9 cellular contexts compared by ENCODE assay signal in the genomic region with DNA sequence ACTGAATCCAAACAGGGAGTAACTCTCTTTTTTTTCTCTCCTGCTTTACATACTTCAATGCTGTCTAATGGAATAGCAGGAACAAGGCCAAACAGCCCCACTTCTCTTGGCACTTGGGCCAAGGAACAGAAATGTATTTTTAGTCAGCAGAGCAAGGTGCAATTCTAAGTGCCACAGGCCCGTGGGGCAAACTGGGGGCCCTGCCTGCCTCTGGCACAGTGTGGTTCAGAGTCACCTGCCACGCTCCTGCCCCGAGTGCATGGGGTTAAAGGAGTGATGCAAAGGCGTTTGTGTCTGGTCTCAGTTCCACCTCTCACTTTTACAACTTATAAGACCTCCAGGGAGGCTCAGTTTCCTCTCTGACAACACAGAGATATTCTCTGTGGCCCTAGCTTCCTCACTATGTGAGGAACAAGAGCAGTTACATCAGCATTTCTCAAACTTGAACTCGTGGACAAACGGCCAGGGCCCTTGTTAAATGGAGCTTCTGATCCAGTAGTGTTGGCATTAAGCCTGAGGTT. TPM values are rescaled to one million over a fixed set of nuclear protein-coding genes. Genes with fewer than 3 reads are reported as not detected.
DNase-seq lines count a peak whose midpoint lies in the region; ATAC-seq, FAIRE-seq and TF ChIP-seq lines count a peak whose summit lies in the region.
"Had no signal": no experiment of that assay in that cellular context is flagged by ENCODE, and none has a peak within 500 bp of the region (broad histone marks: within the 10 kb centered on the region; RNA-seq: fewer than 3 reads in every experiment).

No MANE protein-coding gene starts in this region.

- POLR2A ChIA-PET in HepG2 (lab: Yijun Ruan, JAX): interaction anchor here (1.6 kb wide), 1 partner anchor 31 kb away, joined by 4 read pairs; no protein-coding TSS in a partner anchor

- no peak for TF ChIP-seq CTCF in right lobe of liver (IDR thresholded peaks at IDR 0.05)
- no peak for TF ChIP-seq CTCF in HepG2 (CRISPR knock-in tag; IDR thresholded peaks at IDR 0.05)

- no peaks in the 10 kb centered on the region for H4K20me1 ChIP-seq in HepG2 (ENCODE audit: insufficient read depth, low read length)

- H3K9me3 ChIP-seq in right lobe of liver (no peaks in the 10 kb centered on the region), HepG2 (ENCODE audit: low read length) (no peaks in the 10 kb centered on the region)

- no peak overlapping the region for H2AFZ ChIP-seq in HepG2 (ENCODE audit: low read length)

- no peak overlapping the region for H3K9ac ChIP-seq in HepG2 (ENCODE audit: insufficient read depth, low read depth, low read length)

- H3K27me3 ChIP-seq in right lobe of liver (no peaks in the 10 kb centered on the region), HepG2 (ENCODE audit: control insufficient read depth in 1 of 2, insufficient read depth in 2 of 2, low read length in 2 of 2) (no peaks in the 10 kb centered on the region), layer of hippocampus (ENCODE audit: control insufficient read depth, insufficient read depth, low read length) (no peaks in the 10 kb centered on the region)

- ATAC-seq in right lobe of liver (peak; percentile 15 to 21 (median 18)), HepG2 (no peak), SK-N-SH treated with all-trans-retinoic acid at 6 μM for 48 hours (peak; percentile 38), GM21515 (IDR thresholded peaks at IDR 0.05; ENCODE audit: unreplicated experiment) (no peak), sciatic nerve (no peak)

- peaks cover 2% of the 10 kb centered on the region for H3K79me2 ChIP-seq in HepG2 (ENCODE audit: insufficient read depth, low read length)

- no peak overlapping the region for H3K4me2 ChIP-seq in HepG2 (ENCODE audit: low read depth, low read length)

- DNase-seq in right lobe of liver (no peak), HepG2 (ENCODE audit: low spot score) (no peak), sciatic nerve (ENCODE audit: low spot score) (no peak), H4 (ENCODE audit: low spot score) (no peak)
- DNase-seq in stimulated activated CD4-positive, alpha-beta T cell treated with anti-CD3 and anti-CD28 coated beads, Interleukin-4, amount 100 ng/mL, for 24 hours: no peak
- DNase-seq: stimulated activated naive CD4-positive, alpha-beta T cell had no signal

- WGBS in right lobe of liver (ENCODE audit: insufficient coverage, low coverage, low lambda C conversion rate, missing lambda C conversion rate): 30% methylated on average over 6 of the region's 6 CpGs
- 93% methylated on average over 4 of the region's 6 CpGs for WGBS in HepG2 (ENCODE audit: low lambda C conversion rate)

- no TSS peak for BruUV-seq in HepG2 (replicated peaks; lab: Mats Ljungman, UMichigan)

- in situ Hi-C loops in HepG2 (cut with HindIII; ENCODE audit: extremely low pct_ligation_motif_present, low pct_unique_long_range_greater_than_20kb): no loop called here

- H3K4me1 ChIP-seq in right lobe of liver (peaks cover 0 to 55% (median 12%) of the 10 kb centered on the region in 4 donors), HepG2 (ENCODE audit: insufficient read depth, low read length) (peaks cover 15% of the 10 kb centered on the region)

- no peak for TF ChIP-seq RAD21 in HepG2 (CRISPR knock-in tag; IDR thresholded peaks at IDR 0.05)

- no peak overlapping the region for H3K4me3 ChIP-seq in right lobe of liver
- no peak overlapping the region for H3K4me3 ChIP-seq in HepG2 (replicated peaks in 1 of 3; ENCODE audit: insufficient read depth in 1 of 3, low read depth in 2 of 3, low read length in 3 of 3)

- peak overlapping the region in 1 of 3 donors; percentile 12 for H3K27ac ChIP-seq in right lobe of liver
- H3K27ac ChIP-seq in HepG2 (ENCODE audit: extremely low read length, insufficient read depth, low read length): no peak overlapping the region
- peak overlapping the region; percentile 60 for H3K27ac ChIP-seq in layer of hippocampus (ENCODE audit: low read depth, low read length)

- CTCF ChIA-PET in HepG2 (lab: Yijun Ruan, JAX; ENCODE audit: low intra/inter-chr PET ratio, low total read pairs): no interaction called here

- no peak for FAIRE-seq in HepG2 (lab: Jason Lieb, UNC)

- intact Hi-C loops in right lobe of liver (cut with DNase I): no loop called here
- intact Hi-C loops in HepG2 (cut with micrococcal nuclease; ENCODE audit: unreplicated experiment): no loop called here
- intact Hi-C loops in sciatic nerve (cut with DNase I): no loop called here

- H3K36me3 ChIP-seq in right lobe of liver (no peaks in the 10 kb centered on the region), HepG2 (replicated peaks in 1 of 2; ENCODE audit: control insufficient read depth in 1 of 2, insufficient read depth in 2 of 2, low read length in 2 of 2) (peaks cover 4 to 44% of the 10 kb centered on the region in 2 experiments; a peak in 4 of 5 replicates)

- TF ChIP-seq EP300 in HepG2 (IDR thresholded peaks at IDR 0.05; ENCODE audit: low read depth in 2 of 2, low read length in 2 of 2) (no peak), HepG2 (CRISPR knock-in tag; IDR thresholded peaks at IDR 0.05; ENCODE audit: borderline replicate concordance) (no peak)

- no peak for TF ChIP-seq POLR2A in right lobe of liver (IDR thresholded peaks at IDR 0.05)
- no peak for TF ChIP-seq POLR2A in HepG2 (IDR thresholded peaks at IDR 0.05; ENCODE audit: insufficient read depth in 1 of 2, low read depth in 2 of 2, low read length in 2 of 2)

TF ChIP-seq in HepG2, 621 proteins besides CTCF, POLR2A, EP300 and RAD21 (continues in another document):
- TF ChIP-seq TBP (CRISPR knock-in tag; IDR thresholded peaks at IDR 0.05) (no peak), ZNF567 (CRISPR knock-in tag; IDR thresholded peaks at IDR 0.05; ENCODE audit: borderline replicate concordance) (no peak), ZNF234 (CRISPR knock-in tag; conservative IDR thresholded peaks at IDR 0.05) (no peak), RNF2 (conservative IDR thresholded peaks at IDR 0.05; ENCODE audit: low read depth) (no peak)

TF ChIP-seq in SK-N-SH treated with all-trans-retinoic acid at 6 μM for 48 hours, 23 proteins besides CTCF, POLR2A, EP300 and RAD21:
- peak; percentile 46 for TF ChIP-seq ISL1 (CRISPR knock-in tag; IDR thresholded peaks at IDR 0.05)
- TF ChIP-seq, protein P1, sequence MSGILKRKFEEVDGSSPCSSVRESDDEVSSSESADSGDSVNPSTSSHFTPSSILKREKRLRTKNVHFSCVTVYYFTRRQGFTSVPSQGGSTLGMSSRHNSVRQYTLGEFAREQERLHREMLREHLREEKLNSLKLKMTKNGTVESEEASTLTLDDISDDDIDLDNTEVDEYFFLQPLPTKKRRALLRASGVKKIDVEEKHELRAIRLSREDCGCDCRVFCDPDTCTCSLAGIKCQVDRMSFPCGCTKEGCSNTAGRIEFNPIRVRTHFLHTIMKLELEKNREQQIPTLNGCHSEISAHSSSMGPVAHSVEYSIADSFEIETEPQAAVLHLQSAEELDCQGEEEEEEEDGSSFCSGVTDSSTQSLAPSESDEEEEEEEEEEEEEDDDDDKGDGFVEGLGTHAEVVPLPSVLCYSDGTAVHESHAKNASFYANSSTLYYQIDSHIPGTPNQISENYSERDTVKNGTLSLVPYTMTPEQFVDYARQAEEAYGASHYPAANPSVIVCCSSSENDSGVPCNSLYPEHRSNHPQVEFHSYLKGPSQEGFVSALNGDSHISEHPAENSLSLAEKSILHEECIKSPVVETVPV (CRISPR knock-in tag; IDR thresholded peaks at IDR 0.05): no peak

RNA-seq across cellular contexts. Expression of a gene that starts 51.4 kb away (rescaled TPM):
- total RNA-seq in right lobe of liver (10 to 100 TPM; 15.8 to 23.2 (median 17.8) TPM), HepG2 (2016; rRNA removed; fragmentation: Illumina TruSeq; extraction: Trizol) (16.3 and 24.8 TPM in 2 replicates), sciatic nerve (50.8 TPM)
- 24.3 and 29.3 TPM in 2 replicates for total RNA-seq in HepG2 (2016; cell fraction: cytosol; rRNA removed; fragmentation: Illumina TruSeq; extraction: Trizol; ENCODE audit: low read depth)
- 14.1 and 27.5 TPM in 2 replicates for total RNA-seq in HepG2 (2016; cell fraction: insoluble cytoplasmic fraction; rRNA removed; fragmentation: Illumina TruSeq; extraction: Trizol)
- 13.9 and 14.8 TPM in 2 replicates for total RNA-seq in HepG2 (2016; cell fraction: membrane; rRNA removed; fragmentation: Illumina TruSeq; extraction: Trizol)
- total RNA-seq in HepG2 (2016; cell fraction: nucleus; rRNA removed; fragmentation: Illumina TruSeq; extraction: Trizol): 30.1 and 36.3 TPM in 2 replicates
- polyA plus RNA-seq in HepG2 (2011; rRNA removed): 17.8 and 23.5 TPM in 2 replicates
- polyA plus RNA-seq in HepG2 (2011; cell fraction: cytosol; rRNA removed): 15.1 TPM in 2 replicates
- 38.4 and 48.0 TPM in 2 replicates for polyA plus RNA-seq in HepG2 (2011; cell fraction: nucleus; rRNA removed)
- polyA plus RNA-seq in HepG2 (2012): 18.0 and 20.2 TPM in 2 replicates
- 0.89 and 1.1 TPM in 2 replicates for polyA plus RNA-seq in HepG2 (2016; cell fraction: cytosol; fragmentation: Illumina TruSeq; extraction: Trizol; ENCODE audit: low read depth)
- 10.0 and 13.0 TPM in 2 replicates for polyA plus RNA-seq in HepG2 (2016; cell fraction: insoluble cytoplasmic fraction; fragmentation: Illumina TruSeq; extraction: Trizol; ENCODE audit: low read depth)
- 3.6 and 4.4 TPM in 2 replicates for polyA plus RNA-seq in HepG2 (2016; cell fraction: membrane; fragmentation: Illumina TruSeq; extraction: Trizol; ENCODE audit: low read depth)
- 39.1 and 41.4 TPM in 2 replicates for polyA plus RNA-seq in HepG2 (2016; cell fraction: nucleus; fragmentation: Illumina TruSeq; extraction: Trizol; ENCODE audit: insufficient read depth, low read depth)
- 0.94 and 60.0 TPM in 2 replicates for polyA minus RNA-seq in HepG2 (2011; rRNA and poly(A)+ RNA removed; ENCODE audit: low replicate concordance)
- polyA minus RNA-seq in HepG2 (2011; cell fraction: cytosol; rRNA and poly(A)+ RNA removed): 12.2 and 17.4 TPM in 2 replicates
- polyA minus RNA-seq in HepG2 (2011; cell fraction: nucleus; rRNA and poly(A)+ RNA removed): 26.6 and 27.2 TPM in 2 replicates
- total RNA-seq in H4 (2014; rRNA removed; shearing (Covaris generic)): 3.2 and 5.0 TPM in 2 replicates

Comparison
In these comparisons a context has a peak if more than half of its experiments do, and no peak if none do; other contexts are left out.
1. ATAC-seq: peak in right lobe of liver (4 of 4) and SK-N-SH treated with all-trans-retinoic acid at 6 μM for 48 hours (single experiment); none in HepG2 (single experiment), GM21515 (single experiment) and sciatic nerve (single experiment).